Comparison of ENCODE assay signal across 21 cellular contexts in genomic region chr7:65002972-65003585, GRCh38. TPM values are rescaled to one million over a fixed set of nuclear protein-coding genes. Genes with fewer than 3 reads are reported as not detected.
DNase-seq lines count a peak whose midpoint lies in the region; ATAC-seq, FAIRE-seq and TF ChIP-seq lines count a peak whose summit lies in the region.
"Had no signal": no experiment of that assay in that cellular context is flagged by ENCODE, and none has a peak within 500 bp of the region (broad histone marks: within the 10 kb centered on the region; RNA-seq: fewer than 3 reads in every experiment).

No MANE protein-coding gene starts in this region.

- no peak for TF ChIP-seq EP300 in K562 (IDR thresholded peaks at IDR 0.05; ENCODE audit: low read length)

- peaks cover 38 to 51% (median 49%) of the 10 kb centered on the region in 3 donors for H3K4me1 Mint-ChIP-seq in IgD-negative memory B cell

- peaks cover 71 to 81% (median 73%) of the 10 kb centered on the region in 11 experiments for H3K9me3 ChIP-seq in BLaER1 treated with 17β-estradiol and CSF1 and Interleukin-3, amounts not matched to agents 10 nM and 100 nM (replicated peaks in 1 of 11)
- peaks cover 30% of the 10 kb centered on the region for H3K9me3 ChIP-seq in K562 (replicated peaks; ENCODE audit: control insufficient read depth, insufficient read depth, low read depth, low read length)
- no peaks in the 10 kb centered on the region for H3K9me3 ChIP-seq in neutrophil

- no peak overlapping the region for H3K4me2 ChIP-seq in BLaER1 treated with 17β-estradiol and CSF1 and Interleukin-3, amounts not matched to agents 10 nM and 100 nM
- peak overlapping the region; percentile 5; the same call in 1 of the 2 replicates for H3K4me2 ChIP-seq in K562 (ENCODE audit: insufficient read depth, low read length)
- H3K4me2 ChIP-seq: PC-9 had no signal

- H3K27ac ChIP-seq in BLaER1 treated with 17β-estradiol and CSF1 and Interleukin-3, amounts not matched to agents 10 nM and 100 nM = no peak overlapping the region
- H3K27ac ChIP-seq in K562 (ENCODE audit: extremely low read depth, low read depth, low read length) (peak overlapping the region; percentile 45; the same call in 2 of the 3 replicates), neutrophil (peak overlapping the region; percentile 96)
- H3K27ac ChIP-seq: HL-60, PC-9, SK-N-MC had no signal

- intact Hi-C loops in K562 (cut with micrococcal nuclease) = no loop called here

- CTCF ChIA-PET in K562 (lab: Yijun Ruan, JAX; ENCODE audit: low intra/inter-chr PET ratio) = no interaction called here

- peak overlapping the region in 8 of 10 experiments; percentile 0 to 41 (median 30); a peak in 11 of 20 replicates for H3K4me3 ChIP-seq in BLaER1 treated with 17β-estradiol and CSF1 and Interleukin-3, amounts not matched to agents 10 nM and 100 nM
- no peak overlapping the region for H3K4me3 ChIP-seq in K562
- H3K4me3 ChIP-seq in neutrophil (ENCODE audit: low read depth in 1 of 2, low read length in 1 of 2) = no peak overlapping the region
- H3K4me3 ChIP-seq: MG63, PC-9, SK-N-MC had no signal

- DNase-seq in K562 (ENCODE audit: extremely low read depth in 1 of 4, low spot score in 3 of 4) = no peak
- DNase-seq in AML-193 (lab: John Stamatoyannopoulos, UW) = no peak
- DNase-seq in left lobe of liver (ENCODE audit: low spot score) = no peak
- DNase-seq in ureter (ENCODE audit: low spot score) = no peak
- no peak for DNase-seq in mucosa of gallbladder (ENCODE audit: low spot score)
- DNase-seq: ACHN, COR-L47, DMS53, GOT3, KG1, MG63, NCI-H1105, NCI-H1694 treated with DMSO at 0.1 percent for 48 hours, NCI-H69, PC-9 had no signal

- no peak overlapping the region for H3K9ac ChIP-seq in BLaER1 treated with 17β-estradiol and CSF1 and Interleukin-3, amounts not matched to agents 10 nM and 100 nM
- peak overlapping the region; percentile 0 to 26; a peak in 2 of 4 replicates for H3K9ac ChIP-seq in K562 (ENCODE audit: insufficient read depth in 1 of 2, low read depth in 2 of 2, low read length in 2 of 2)

- H4K20me1 ChIP-seq in BLaER1 treated with 17β-estradiol and CSF1 and Interleukin-3, amounts not matched to agents 10 nM and 100 nM = peaks cover 0 to 11% (median 0%) of the 10 kb centered on the region in 11 experiments; a peak in 4 of 22 replicates
- no peaks in the 10 kb centered on the region for H4K20me1 ChIP-seq in K562 (replicated peaks; ENCODE audit: control insufficient read depth, insufficient read depth, low read length)

- H2AFZ ChIP-seq in K562 (ENCODE audit: low read depth, low read length) = no peak overlapping the region
- H2AFZ ChIP-seq: PC-9 had no signal

- H3K79me2 ChIP-seq in K562 (ENCODE audit: control insufficient read depth, insufficient read depth, low read length) = peaks cover 73% of the 10 kb centered on the region

- peak overlapping the region in 2 of 3 donors; percentile 50 to 71 for H3K27ac Mint-ChIP-seq in IgD-negative memory B cell

- TF ChIP-seq CTCF in K562 (IDR thresholded peaks at IDR 0.05 in 2 of 3, conservative IDR thresholded peaks at IDR 0.05 in 1 of 3; ENCODE audit: insufficient read depth in 2 of 3, low read depth in 1 of 3, low read length in 3 of 3) = no peak
- TF ChIP-seq CTCF in neutrophil (IDR thresholded peaks at IDR 0.05) = no peak

- FAIRE-seq in K562 (lab: Jason Lieb, UNC) = no peak
- FAIRE-seq: GM12891 had no signal

- H3K9me3 Mint-ChIP-seq in IgD-negative memory B cell = peaks cover 7 to 36% (median 29%) of the 10 kb centered on the region in 3 donors

- peaks cover 11 to 49% (median 22%) of the 10 kb centered on the region in 10 experiments; a peak in 17 of 20 replicates for H3K4me1 ChIP-seq in BLaER1 treated with 17β-estradiol and CSF1 and Interleukin-3, amounts not matched to agents 10 nM and 100 nM
- H3K4me1 ChIP-seq in K562 (replicated peaks in 1 of 2; ENCODE audit: control insufficient read depth in 2 of 2, insufficient read depth in 2 of 2, low read length in 2 of 2) (peaks cover 31 to 47% of the 10 kb centered on the region in 2 experiments; a peak in 4 of 5 replicates), neutrophil (ENCODE audit: control insufficient read depth in 1 of 2, insufficient read depth in 1 of 2, low read depth in 1 of 2, low read length in 1 of 2) (peaks cover 67 to 81% of the 10 kb centered on the region in 2 experiments)

- no peak for TF ChIP-seq POLR2A in K562 (conservative IDR thresholded peaks at IDR 0.05)

- in situ Hi-C loops in K562 (cut with MboI) = no loop called here

- H3K36me3 ChIP-seq in BLaER1 treated with 17β-estradiol and CSF1 and Interleukin-3, amounts not matched to agents 10 nM and 100 nM = peaks cover 59 to 74% (median 72%) of the 10 kb centered on the region in 11 experiments
- peaks cover 42% of the 10 kb centered on the region for H3K36me3 ChIP-seq in K562 (ENCODE audit: control insufficient read depth, insufficient read depth, low read length)
- H3K36me3 ChIP-seq in neutrophil = peaks cover 12% of the 10 kb centered on the region

- WGBS in K562 (ENCODE audit: insufficient coverage, low coverage, missing lambda C conversion rate) = 75% methylated on average over 2 of the region's 2 CpGs

- no peaks in the 10 kb centered on the region for H3K27me3 Mint-ChIP-seq in IgD-negative memory B cell

- H3K36me3 Mint-ChIP-seq in IgD-negative memory B cell = peaks cover 36% of the 10 kb centered on the region

- ATAC-seq in K562 (no peak), left lobe of liver (no peak)

- BruUV-seq in K562 (replicated peaks; lab: Mats Ljungman, UMichigan) = no TSS peak

- TF ChIP-seq RAD21 in K562 (CRISPR knock-in tag; conservative IDR thresholded peaks at IDR 0.05 in 1 of 2, IDR thresholded peaks at IDR 0.05 in 1 of 2) = no peak

- no peaks in the 10 kb centered on the region; a peak in 1 of 22 replicates for H3K27me3 ChIP-seq in BLaER1 treated with 17β-estradiol and CSF1 and Interleukin-3, amounts not matched to agents 10 nM and 100 nM
- no peaks in the 10 kb centered on the region for H3K27me3 ChIP-seq in K562 (ENCODE audit: control insufficient read depth in 2 of 2, insufficient read depth in 2 of 2, low read length in 2 of 2)
- no peaks in the 10 kb centered on the region for H3K27me3 ChIP-seq in neutrophil
- H3K27me3 ChIP-seq: MG63 had no signal

- peak overlapping the region in 1 of 4 donors; percentile 81 for H3K4me3 Mint-ChIP-seq in IgD-negative memory B cell

- H3K9me1 ChIP-seq in K562 (ENCODE audit: control insufficient read depth, insufficient read depth, low read length) = no peaks in the 10 kb centered on the region

- POLR2A ChIA-PET in K562 (lab: Yijun Ruan, JAX) = interaction anchor here (0.6 to 1.2 kb wide), 2 partner anchors 19 to 42 kb away, joined by 3 to 4 read pairs; no protein-coding TSS in a partner anchor

TF ChIP-seq in K562, 482 proteins besides CTCF, POLR2A, EP300 and RAD21 (continues in another document):
- TF ChIP-seq DMBX1 (CRISPR knock-in tag; IDR thresholded peaks at IDR 0.05; ENCODE audit: borderline replicate concordance) = peak; percentile 61; the same call in 1 of the 2 replicates
- 0 out of 2 replicates have a peak, but pooled peaks have one; percentile 22 for TF ChIP-seq ZFPM2 (CRISPR knock-in tag; IDR thresholded peaks at IDR 0.05)

RNA-seq across cellular contexts. Expression of gene ERV3-1, which starts 3.4 kb away (rescaled TPM):
- polyA plus RNA-seq in IgD-negative memory B cell (13.9 TPM), K562 (2011; rRNA removed) (27.2 and 30.0 TPM in 2 replicates), K562 (2014; fragmentation: Illumina TruSeq; extraction: Trizol) (22.0 and 25.6 TPM in 2 replicates), K562 (2014; fragmentation: Nextera tagmentation; extraction: Ambion mirVana) (10 to 100 TPM; 10.2 to 13.7 TPM), K562 (2014; rRNA removed) (24.2 and 27.5 TPM in 2 replicates)
- 63.4 and 111 TPM in 2 replicates for total RNA-seq in K562 (2011; cell fraction: chromatin; rRNA removed; ENCODE audit: low replicate concordance)
- total RNA-seq in K562 (2011; cell fraction: nucleolus; rRNA removed) = 46.4 and 53.8 TPM in 2 replicates
- total RNA-seq in K562 (2011; cell fraction: nucleoplasm; rRNA removed) = 86.2 and 152 TPM in 2 replicates
- total RNA-seq in K562 (2014; rRNA removed) (13.9 and 15.6 TPM in 2 replicates), K562 (2014; rRNA removed; fragmentation: Illumina TruSeq; extraction: Trizol) (22.0 TPM in 2 replicates), K562 (2015; rRNA removed; fragmentation: Illumina TruSeq; extraction: Trizol) (21.2 and 23.6 TPM in 2 replicates), K562 (2021) (15.7 and 18.4 TPM in 2 replicates), left lobe of liver (8.0 TPM), ureter (37.1 TPM), mucosa of gallbladder (38.7 TPM)
- polyA plus RNA-seq in K562 (2011; cell fraction: cytosol; rRNA removed) = 6.5 and 14.5 TPM in 2 replicates
- polyA plus RNA-seq in K562 (2011; cell fraction: nucleus; rRNA removed) = 77.7 and 109 TPM in 2 replicates
- polyA plus RNA-seq in K562 (2012) = 15.4 and 70.9 TPM in 2 replicates
- polyA minus RNA-seq in K562 (2011; rRNA and poly(A)+ RNA removed) = 27.6 and 30.0 TPM in 2 replicates
- 12.8 and 14.7 TPM in 2 replicates for polyA minus RNA-seq in K562 (2011; cell fraction: cytosol; rRNA and poly(A)+ RNA removed)
- 61.4 and 77.4 TPM in 2 replicates for polyA minus RNA-seq in K562 (2011; cell fraction: nucleus; rRNA and poly(A)+ RNA removed)

RNA-seq across cellular contexts. Expression of gene ZNF117, which starts 12.2 kb away (rescaled TPM):
- polyA plus RNA-seq in IgD-negative memory B cell (2.4 TPM), K562 (2011; rRNA removed) (14.4 and 17.8 TPM in 2 replicates), K562 (2014; fragmentation: Illumina TruSeq; extraction: Trizol) (13.3 and 17.6 TPM in 2 replicates), K562 (2014; fragmentation: Nextera tagmentation; extraction: Ambion mirVana) (1 to 10 TPM; 2.5 to 3.7 TPM), K562 (2014; rRNA removed) (12.8 and 14.1 TPM in 2 replicates)
- total RNA-seq in K562 (2011; cell fraction: chromatin; rRNA removed; ENCODE audit: low replicate concordance) = 13.4 and 57.5 TPM in 2 replicates
- total RNA-seq in K562 (2011; cell fraction: nucleolus; rRNA removed) = 6.2 and 10.7 TPM in 2 replicates
- total RNA-seq in K562 (2011; cell fraction: nucleoplasm; rRNA removed) = 23.7 and 38.9 TPM in 2 replicates
- total RNA-seq in K562 (2014; rRNA removed) (6.3 and 6.7 TPM in 2 replicates), K562 (2014; rRNA removed; fragmentation: Illumina TruSeq; extraction: Trizol) (15.5 and 17.4 TPM in 2 replicates), K562 (2015; rRNA removed; fragmentation: Illumina TruSeq; extraction: Trizol) (16.4 and 18.9 TPM in 2 replicates), K562 (2021) (8.5 and 9.3 TPM in 2 replicates), left lobe of liver (2.6 TPM), ureter (30.2 TPM), mucosa of gallbladder (31.6 TPM)
- 0.88 and 2.7 TPM in 2 replicates for polyA plus RNA-seq in K562 (2011; cell fraction: cytosol; rRNA removed)
- polyA plus RNA-seq in K562 (2011; cell fraction: nucleus; rRNA removed) = 24.7 and 26.3 TPM in 2 replicates
- polyA plus RNA-seq in K562 (2012) = 7.3 and 50.4 TPM in 2 replicates
- 13.7 and 17.5 TPM in 2 replicates for polyA minus RNA-seq in K562 (2011; rRNA and poly(A)+ RNA removed)
- 2.5 and 3.2 TPM in 2 replicates for polyA minus RNA-seq in K562 (2011; cell fraction: cytosol; rRNA and poly(A)+ RNA removed)
- polyA minus RNA-seq in K562 (2011; cell fraction: nucleus; rRNA and poly(A)+ RNA removed) = 18.8 and 29.1 TPM in 2 replicates

Comparison
In these comparisons a context has a peak if more than half of its experiments do, and no peak if none do; other contexts are left out.
1. H3K27ac ChIP-seq: peak in K562 (single experiment) and neutrophil (single experiment); none in BLaER1 treated with 17β-estradiol and CSF1 and Interleukin-3, amounts not matched to agents 10 nM and 100 nM (0 of 11).
2. H3K4me3 ChIP-seq: peak in BLaER1 treated with 17β-estradiol and CSF1 and Interleukin-3, amounts not matched to agents 10 nM and 100 nM (8 of 10); none in K562 (single experiment) and neutrophil (0 of 2).
3. H3K9ac ChIP-seq: peak in K562 (2 of 2); none in BLaER1 treated with 17β-estradiol and CSF1 and Interleukin-3, amounts not matched to agents 10 nM and 100 nM (0 of 11).